Comparison of ENCODE assay signal across 9 cellular contexts in genomic region chr5:111672126-111672525, GRCh38.
"Had no signal": no experiment of that assay in that cellular context is flagged by ENCODE, and none has a peak within 500 bp of the region (broad histone marks: within the 10 kb centered on the region; RNA-seq: fewer than 3 reads in every experiment).

No MANE protein-coding gene starts in this region.

- FAIRE-seq: H1, H54, K562 had no signal

- H2AFZ ChIP-seq: GM23338 had no signal

- DNase-seq: H9, HCEC 1CT, IMR-90, KG1 had no signal

- H3K27ac ChIP-seq: HL-60 had no signal

- H3K4me3 ChIP-seq: GM23338, K562 had no signal

- ATAC-seq: GM23338, K562 had no signal

- H3K4me2 ChIP-seq: GM23338 had no signal
